25 cellular contexts compared by ENCODE assay signal in the genomic region with DNA sequence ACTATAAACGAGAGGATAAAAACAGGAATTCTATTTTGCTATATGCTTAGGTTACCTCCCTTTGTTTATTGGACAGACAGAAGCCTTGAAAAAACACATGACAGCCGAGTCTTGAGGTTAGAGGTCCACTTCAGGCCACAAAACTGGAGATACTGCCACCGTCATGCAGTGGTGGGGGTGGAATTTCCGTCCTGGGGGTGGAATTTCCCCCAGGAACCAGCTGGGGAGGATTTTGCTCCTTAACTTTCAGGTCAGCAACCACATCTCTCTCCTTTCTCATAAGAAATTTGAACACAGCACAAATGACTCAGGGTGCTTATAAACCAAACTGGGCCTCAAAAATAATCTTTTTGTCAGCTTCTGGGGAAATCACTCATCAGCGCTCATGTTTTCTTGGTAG.
"Had no signal": no experiment of that assay in that cellular context is flagged by ENCODE, and none has a peak within 500 bp of the region (broad histone marks: within the 10 kb centered on the region; RNA-seq: fewer than 3 reads in every experiment).

No MANE protein-coding gene starts in this region.

- H3K36me3 ChIP-seq: adrenal gland, colonic mucosa, heart left ventricle, stomach, suprapubic skin, tibial nerve had no signal

- H3K9me3 ChIP-seq: adrenal gland, colonic mucosa, psoas muscle, stomach, suprapubic skin, tibial nerve had no signal

- H2AFZ ChIP-seq: parathyroid adenoma had no signal

- H3K4me1 ChIP-seq: adrenal gland, colonic mucosa, heart left ventricle, parathyroid adenoma, psoas muscle, stomach, suprapubic skin, tibial nerve had no signal

- H3K27ac ChIP-seq: adrenal gland, colonic mucosa, dorsolateral prefrontal cortex, heart left ventricle, parathyroid adenoma, psoas muscle, stomach, suprapubic skin, tibial nerve had no signal

- H3K79me2 ChIP-seq: parathyroid adenoma had no signal

- DNase-seq: activated CD4-positive, alpha-beta T cell treated with anti-CD3 and anti-CD28 coated beads for 36 hours; activated CD4-positive, CD25-positive, alpha-beta regulatory T cell; activated CD8-positive, alpha-beta memory T cell treated with anti-CD3 and anti-CD28 coated beads for 24 hours; activated effector memory CD4-positive, alpha-beta T cell treated with Interleukin-2 at 50 U/mL for 16 hours; activated naive CD4-positive, alpha-beta T cell treated with anti-CD3 and anti-CD28 coated beads for 36 hours; activated naive CD8-positive, alpha-beta T cell treated with anti-CD3 and anti-CD28 coated beads for 36 hours; adrenal gland; colonic mucosa; dorsolateral prefrontal cortex; effector memory CD8-positive, alpha-beta T cell; erythroblast; foreskin fibroblast; heart left ventricle; hypothalamus; immature natural killer cell; naive thymus-derived CD8-positive, alpha-beta T cell; occipital lobe; psoas muscle; stimulated activated CD4-positive, alpha-beta T cell treated with anti-CD3 and anti-CD28 coated beads, Interleukin-15, amount 100 ng/mL, for 24 hours; stimulated activated CD4-positive, alpha-beta T cell treated with anti-CD3 and anti-CD28 coated beads, Interleukin-2, amount 100 ng/mL, for 24 hours; stimulated activated naive B cell treated with anti-CD40 and anti-IgM and Interleukin-4, amounts not matched to agents 10 μg/mL and 1 μg/mL and 100 μg/mL, for 72 hours; stomach had no signal

- H3K27me3 ChIP-seq: adrenal gland, colonic mucosa, dorsolateral prefrontal cortex, stomach, suprapubic skin, tibial nerve had no signal

- H3K9ac ChIP-seq: parathyroid adenoma had no signal

- H3K4me3 ChIP-seq: adrenal gland, colonic mucosa, dorsolateral prefrontal cortex, heart left ventricle, psoas muscle, stomach, suprapubic skin, tibial nerve had no signal
